In genomic region chr6:20403766-20404640, GRCh38 we compare ENCODE assay signal across 8 cellular contexts. TPM values are rescaled to one million over a fixed set of nuclear protein-coding genes. Genes with fewer than 3 reads are reported as not detected.
DNase-seq lines count a peak whose midpoint lies in the region; ATAC-seq, FAIRE-seq and TF ChIP-seq lines count a peak whose summit lies in the region.

No MANE protein-coding gene starts in this region.

- H4K20me1 ChIP-seq in endothelial cell of umbilical vein (replicated peaks; ENCODE audit: control insufficient read depth, extremely low read depth, insufficient read depth, low read length): peaks cover 3% of the 10 kb centered on the region

- intact Hi-C loops in endothelial cell of umbilical vein (cut with micrococcal nuclease): loop anchor here (1.0 to 5.0 kb wide), 5 partner anchors 78 to 1185 kb away; no protein-coding TSS in a partner anchor

- H3K9me3 ChIP-seq in endothelial cell of umbilical vein (replicated peaks; ENCODE audit: control insufficient read depth, insufficient read depth, low read length): no peaks in the 10 kb centered on the region

- TSS peak; percentile 16 for BruUV-seq in endothelial cell of umbilical vein (replicated peaks; lab: Mats Ljungman, UMichigan)

- no peaks in the 10 kb centered on the region for H3K36me3 Mint-ChIP-seq in natural killer cell treated with Interleukin-12 subunit alpha and Interleukin-12 subunit beta and Interleukin-15 and Interleukin-18, amount 100 ng/mL, for 72 hours

- peak; percentile 41 for TF ChIP-seq POLR2A in endothelial cell of umbilical vein (IDR thresholded peaks at IDR 0.05; ENCODE audit: low read depth, low read length)

- H3K9me1 ChIP-seq in endothelial cell of umbilical vein (replicated peaks; ENCODE audit: control insufficient read depth, extremely low read depth, insufficient read depth, low read length): no peaks in the 10 kb centered on the region

- H3K27ac ChIP-seq in endothelial cell of umbilical vein (ENCODE audit: insufficient read depth, low read depth, low read length): peak overlapping the region; percentile 95

- H3K27ac Mint-ChIP-seq in natural killer cell treated with Interleukin-12 subunit alpha and Interleukin-12 subunit beta and Interleukin-15 and Interleukin-18, amount 100 ng/mL, for 72 hours: peak overlapping the region; percentile 99 to 100

- peak overlapping the region; percentile 96 for H3K9ac ChIP-seq in endothelial cell of umbilical vein (replicated peaks; ENCODE audit: extremely low read depth, insufficient read depth, low read length)

- peak; percentile 1 for ATAC-seq in HG02970 (IDR thresholded peaks at IDR 0.05; ENCODE audit: low FRiP score, unreplicated experiment)
- peak; percentile 38 to 56 for ATAC-seq in natural killer cell treated with Interleukin-12 subunit alpha and Interleukin-12 subunit beta and Interleukin-15 and Interleukin-18, amount 100 ng/mL, for 72 hours
- no peak for ATAC-seq in HG03280 (IDR thresholded peaks at IDR 0.05; ENCODE audit: unreplicated experiment)

- H3K79me2 ChIP-seq in endothelial cell of umbilical vein (ENCODE audit: control insufficient read depth, insufficient read depth, low read length): peaks cover 54% of the 10 kb centered on the region

- H3K4me2 ChIP-seq in endothelial cell of umbilical vein (ENCODE audit: insufficient read depth, low read length): peak overlapping the region; percentile 90

- H3K9me3 Mint-ChIP-seq in natural killer cell treated with Interleukin-12 subunit alpha and Interleukin-12 subunit beta and Interleukin-15 and Interleukin-18, amount 100 ng/mL, for 72 hours: no peaks in the 10 kb centered on the region

- DNase-seq in EL: peak; percentile 76
- DNase-seq in NCI-H748 treated with DMSO at 0.1 percent for 48 hours (lab: John Stamatoyannopoulos, UW): peak; percentile 60
- DNase-seq in activated CD8-positive, alpha-beta memory T cell treated with anti-CD3 and anti-CD28 coated beads, Interleukin-2, amount 50 U/mL, for 24 hours (ENCODE audit: extremely low read depth): peak; percentile 61
- DNase-seq in endothelial cell of umbilical vein (ENCODE audit: low read depth, low spot score): peak; percentile 89
- DNase-seq in natural killer cell treated with Interleukin-12 subunit alpha and Interleukin-12 subunit beta and Interleukin-15 and Interleukin-18, amount 100 ng/mL, for 72 hours (ENCODE audit: low spot score): peak; percentile 90
- peak; percentile 26 for DNase-seq in stromal cell of bone marrow (ENCODE audit: low read depth)

- H3K27me3 Mint-ChIP-seq in natural killer cell treated with Interleukin-12 subunit alpha and Interleukin-12 subunit beta and Interleukin-15 and Interleukin-18, amount 100 ng/mL, for 72 hours: no peaks in the 10 kb centered on the region

- peaks cover 19% of the 10 kb centered on the region for H3K4me1 ChIP-seq in endothelial cell of umbilical vein (ENCODE audit: control insufficient read depth, extremely low read depth, insufficient read depth, low read length)

- H3K4me1 Mint-ChIP-seq in natural killer cell treated with Interleukin-12 subunit alpha and Interleukin-12 subunit beta and Interleukin-15 and Interleukin-18, amount 100 ng/mL, for 72 hours (ENCODE audit: low read depth in 2 of 2): peaks cover 38 to 42% of the 10 kb centered on the region in 2 donors

- dilution Hi-C loops in endothelial cell of umbilical vein (cut with MboI; ENCODE audit: extremely low pct_ligation_motif_present, low sequenced_read_pairs): no loop called here

- TF ChIP-seq CTCF in endothelial cell of umbilical vein (IDR thresholded peaks at IDR 0.05; ENCODE audit: extremely low read depth in 1 of 2, insufficient read depth in 1 of 2, low read depth in 1 of 2, low read length in 2 of 2): no peak

- no peaks in the 10 kb centered on the region for H3K27me3 ChIP-seq in endothelial cell of umbilical vein (ENCODE audit: control insufficient read depth in 2 of 2, insufficient read depth in 2 of 2, low read length in 2 of 2)

- POLR2A ChIA-PET in endothelial cell of umbilical vein (lab: Charles Lee): interaction anchor here (1.2 kb wide), 1 partner anchor 26 kb away, joined by 8 read pairs; no protein-coding TSS in a partner anchor

- FAIRE-seq in endothelial cell of umbilical vein (lab: Jason Lieb, UNC): peak; percentile 75

- peaks cover 2 to 4% of the 10 kb centered on the region in 2 experiments for H3K36me3 ChIP-seq in endothelial cell of umbilical vein (ENCODE audit: control insufficient read depth in 2 of 2, extremely low read depth in 1 of 2, insufficient read depth in 2 of 2, low read length in 2 of 2)

- peak overlapping the region; percentile 97 for H3K4me3 Mint-ChIP-seq in natural killer cell treated with Interleukin-12 subunit alpha and Interleukin-12 subunit beta and Interleukin-15 and Interleukin-18, amount 100 ng/mL, for 72 hours

- CTCF ChIA-PET in endothelial cell of umbilical vein (lab: Charles Lee): interaction anchor here (0.6 to 3.9 kb wide), 41 partner anchors 10 to 191 kb away, joined by 3 to 62 read pairs (median 4); no protein-coding TSS in a partner anchor

- H3K4me3 ChIP-seq in endothelial cell of umbilical vein (replicated peaks in 1 of 3; ENCODE audit: insufficient read depth in 1 of 3, low read depth in 1 of 3, low read length in 3 of 3): peak overlapping the region; percentile 49 to 93 (median 78)

- H2AFZ ChIP-seq in endothelial cell of umbilical vein (ENCODE audit: low read depth, low read length): no peak overlapping the region

TF ChIP-seq in endothelial cell of umbilical vein, 7 proteins besides CTCF, POLR2A, EP300 and RAD21:
- TF ChIP-seq FOS (IDR thresholded peaks at IDR 0.05; ENCODE audit: borderline replicate concordance, insufficient read depth, low read length): peak; percentile 56
- TF ChIP-seq MYC (IDR thresholded peaks at IDR 0.05; ENCODE audit: low read depth, low read length): no peak
- TF ChIP-seq MAX (IDR thresholded peaks at IDR 0.05; ENCODE audit: insufficient read depth, insufficient read length): no peak
- TF ChIP-seq POLR2AphosphoS5 (IDR thresholded peaks at IDR 0.05; ENCODE audit: insufficient read depth, low read depth, low read length): no peak
- TF ChIP-seq GATA2 (IDR thresholded peaks at IDR 0.05; ENCODE audit: insufficient read depth, insufficient read length, low read depth, low read length): no peak

RNA-seq across cellular contexts. Expression of gene E2F3, which starts 2.3 kb away (rescaled TPM):
- total RNA-seq in endothelial cell of umbilical vein: 21.2 and 22.0 TPM in 2 replicates
- 6.1 and 8.6 TPM in 2 replicates for polyA plus RNA-seq in endothelial cell of umbilical vein
- 8.7 and 9.7 TPM in 2 replicates for polyA plus RNA-seq in endothelial cell of umbilical vein (2011; cell fraction: cytosol; rRNA removed)
- 28.7 and 34.2 TPM in 2 replicates for polyA plus RNA-seq in endothelial cell of umbilical vein (2011; cell fraction: nucleus; rRNA removed)
- 8.8 and 12.0 TPM in 2 replicates for polyA plus RNA-seq in endothelial cell of umbilical vein (2012)
- 11.3 and 14.1 TPM in 2 replicates for polyA minus RNA-seq in endothelial cell of umbilical vein
- polyA minus RNA-seq in endothelial cell of umbilical vein (2011; cell fraction: cytosol; rRNA and poly(A)+ RNA removed): 11.5 TPM
- polyA minus RNA-seq in endothelial cell of umbilical vein (2011; cell fraction: nucleus; rRNA and poly(A)+ RNA removed): 10.8 and 16.3 TPM in 2 replicates
- 10 to 100 TPM; 24.2 to 37.4 TPM for total RNA-seq in natural killer cell treated with Interleukin-12 subunit alpha and Interleukin-12 subunit beta and Interleukin-15 and Interleukin-18, amount 100 ng/mL, for 72 hours

Comparison
In these comparisons a context has a peak if more than half of its experiments do, and no peak if none do; other contexts are left out.
1. DNase-seq: peak in every context shown above with its lines; median percentile 90 in natural killer cell treated with Interleukin-12 subunit alpha and Interleukin-12 subunit beta and Interleukin-15 and Interleukin-18, amount 100 ng/mL, for 72 hours; 89 in endothelial cell of umbilical vein; 76 in EL; 61 in activated CD8-positive, alpha-beta memory T cell treated with anti-CD3 and anti-CD28 coated beads, Interleukin-2, amount 50 U/mL, for 24 hours; 60 in NCI-H748 treated with DMSO at 0.1 percent for 48 hours; 26 in stromal cell of bone marrow.